ENCODE assay signal across 27 cellular contexts in the genomic region with DNA sequence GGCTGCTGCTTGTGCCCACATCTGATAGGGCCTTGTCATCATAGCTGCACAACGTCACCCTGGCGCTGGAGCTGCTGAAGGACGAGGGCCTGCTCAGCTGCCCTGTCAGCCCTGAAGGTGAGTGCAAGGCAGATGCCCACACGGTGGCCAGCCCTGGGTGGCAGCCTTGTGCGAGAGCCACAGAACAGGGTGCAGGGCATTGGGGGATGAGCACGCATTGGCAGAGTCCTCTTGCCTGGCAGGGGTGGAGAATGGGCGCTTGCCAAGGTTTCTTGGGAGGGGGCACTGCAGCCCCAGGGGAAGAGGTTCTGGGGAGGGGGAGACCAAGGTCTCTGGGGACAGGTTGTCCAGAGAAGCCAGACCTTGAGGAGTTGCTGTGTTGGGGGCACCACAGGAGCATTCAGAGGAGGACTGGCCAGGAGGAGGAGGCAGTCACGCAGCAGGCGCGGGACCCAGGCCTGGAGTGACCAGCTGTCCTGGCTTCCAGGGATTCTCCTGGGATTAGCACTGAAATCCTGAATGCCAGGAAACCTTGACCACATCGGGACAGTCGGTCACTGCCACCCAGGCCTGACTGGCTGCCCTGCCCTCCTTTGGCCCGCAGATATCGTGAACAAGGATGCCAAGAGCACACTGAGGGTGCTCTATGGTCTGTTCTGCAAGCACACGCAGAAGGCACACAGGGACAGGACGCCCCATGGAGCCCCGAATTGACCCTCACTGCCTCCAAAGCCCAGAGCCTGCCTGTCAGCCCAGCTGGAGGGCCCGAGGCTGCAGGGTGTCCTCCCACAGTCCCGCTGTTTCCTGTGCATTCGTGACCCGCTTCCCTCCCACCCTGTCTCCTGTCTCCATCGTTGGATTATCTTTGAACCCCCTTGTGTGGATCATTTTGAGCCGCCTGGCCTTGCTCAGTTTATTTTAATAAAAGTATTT. TPM values are rescaled to one million over a fixed set of nuclear protein-coding genes. Genes with fewer than 3 reads are reported as not detected.
A peak's percentile ranks its signal among the peaks of the same experiment; 100 is the strongest.
DNase-seq lines count a peak whose midpoint lies in the region; ATAC-seq and TF ChIP-seq lines count a peak whose summit lies in the region.
"Had no signal": no experiment of that assay in that cellular context is flagged by ENCODE, and none has a peak within 500 bp of the region (broad histone marks: within the 10 kb centered on the region; RNA-seq: fewer than 3 reads in every experiment).

No MANE protein-coding gene starts in this region.

- DNase-seq in natural killer cell treated with Interleukin-12 subunit alpha and Interleukin-12 subunit beta and Interleukin-15 and Interleukin-18, amount 100 ng/mL, for 72 hours (ENCODE audit: low spot score): peak; percentile 54
- DNase-seq in natural killer cell (no peak), osteoblast (ENCODE audit: insufficient read length, low spot score, missing footprints) (peak; percentile 42), MCF 10A (ENCODE audit: unreplicated experiment) (no peak)
- no peak for DNase-seq in effector memory CD8-positive, alpha-beta T cell
- DNase-seq: activated naive CD4-positive, alpha-beta T cell treated with Interleukin-2 at 50 U/mL for 16 hours; activated T-cell treated with anti-CD3 and anti-CD28 coated beads, Interleukin-2, amount 50 U/mL, for 48 hours; central memory CD4-positive, alpha-beta T cell; erythroblast; HFFc6; KG1; left ventricle myocardium inferior; MM.1S; NCI-H1105 treated with DMSO at 0.1 percent for 48 hours; NCI-H1930; NCI-H2171 treated with DMSO at 0.1 percent for 48 hours; NCI-H510A; SJCRH30; small intestine; stimulated activated naive CD4-positive, alpha-beta T cell had no signal

- POLR2A ChIA-PET in MCF 10A (lab: Yijun Ruan, JAX): no interaction called here

- no peak overlapping the region for H2AFZ ChIP-seq in osteoblast (ENCODE audit: low read length)

- H3K79me2 ChIP-seq in osteoblast (ENCODE audit: insufficient read depth, low read length): no peaks in the 10 kb centered on the region

- BruUV-seq in MCF 10A (replicated peaks; lab: Mats Ljungman, UMichigan): no TSS peak

- no peak overlapping the region for H3K4me2 ChIP-seq in osteoblast (ENCODE audit: insufficient read depth, low read length)

- no peaks in the 10 kb centered on the region for H3K27me3 Mint-ChIP-seq in natural killer cell treated with Interleukin-12 subunit alpha and Interleukin-12 subunit beta and Interleukin-15 and Interleukin-18, amount 100 ng/mL, for 72 hours
- no peaks in the 10 kb centered on the region for H3K27me3 Mint-ChIP-seq in natural killer cell (ENCODE audit: low read depth in 2 of 2)
- H3K27me3 Mint-ChIP-seq in effector memory CD8-positive, alpha-beta T cell: no peaks in the 10 kb centered on the region
- peaks cover 61% of the 10 kb centered on the region for H3K27me3 Mint-ChIP-seq in MCF 10A (ENCODE audit: insufficient read depth, unreplicated experiment)
- H3K27me3 Mint-ChIP-seq: activated B cell treated with CpG ODN at 0.5 μM for 24 hours; naive thymus-derived CD8-positive, alpha-beta T cell had no signal

- intact Hi-C loops in natural killer cell (cut with micrococcal nuclease) (no loop called here), MCF 10A (cut with micrococcal nuclease) (no loop called here)

- TF ChIP-seq CTCF in natural killer cell (IDR thresholded peaks at IDR 0.05) (no peak), osteoblast (IDR thresholded peaks at IDR 0.05; ENCODE audit: extremely low read depth, low read depth, low read length) (no peak), MCF 10A (IDR thresholded peaks at IDR 0.05; ENCODE audit: unreplicated experiment) (no peak)

- no peaks in the 10 kb centered on the region for H3K36me3 ChIP-seq in osteoblast (ENCODE audit: insufficient read depth, low read length)
- H3K36me3 ChIP-seq: adrenal gland, left ventricle myocardium inferior, SJCRH30 had no signal

- H3K27ac ChIP-seq in osteoblast (ENCODE audit: low read depth, low read length): no peak overlapping the region
- H3K27ac ChIP-seq: adrenal gland, left ventricle myocardium inferior, SJCRH30 had no signal

- CTCF ChIA-PET in MCF 10A (lab: Yijun Ruan, JAX): no interaction called here

- H3K4me1 Mint-ChIP-seq in natural killer cell treated with Interleukin-12 subunit alpha and Interleukin-12 subunit beta and Interleukin-15 and Interleukin-18, amount 100 ng/mL, for 72 hours (ENCODE audit: low read depth in 2 of 2): peaks cover 12 to 21% of the 10 kb centered on the region in 2 donors
- H3K4me1 Mint-ChIP-seq in natural killer cell (peaks cover 24 to 35% of the 10 kb centered on the region in 2 donors), MCF 10A (ENCODE audit: insufficient read depth, unreplicated experiment) (peaks cover 2% of the 10 kb centered on the region)
- H3K4me1 Mint-ChIP-seq in effector memory CD8-positive, alpha-beta T cell (ENCODE audit: low read depth in 2 of 2): peaks cover 13 to 22% of the 10 kb centered on the region in 2 donors

- peaks cover 7% of the 10 kb centered on the region for H3K9me3 Mint-ChIP-seq in natural killer cell treated with Interleukin-12 subunit alpha and Interleukin-12 subunit beta and Interleukin-15 and Interleukin-18, amount 100 ng/mL, for 72 hours
- H3K9me3 Mint-ChIP-seq in natural killer cell (peaks cover 3 to 11% of the 10 kb centered on the region in 2 donors), MCF 10A (ENCODE audit: unreplicated experiment) (peaks cover 13% of the 10 kb centered on the region)
- peaks cover 1 to 8% of the 10 kb centered on the region in 2 donors for H3K9me3 Mint-ChIP-seq in effector memory CD8-positive, alpha-beta T cell

- H4K20me1 ChIP-seq in osteoblast (ENCODE audit: insufficient read depth, low read length): no peaks in the 10 kb centered on the region

- no peaks in the 10 kb centered on the region for H3K9me3 ChIP-seq in osteoblast (ENCODE audit: low read depth, low read length)
- H3K9me3 ChIP-seq: adrenal gland, SJCRH30 had no signal

- no peak overlapping the region for H3K4me3 ChIP-seq in osteoblast (ENCODE audit: insufficient read depth, low read length)
- H3K4me3 ChIP-seq: adrenal gland, left ventricle myocardium inferior, SJCRH30 had no signal

- no peak overlapping the region for H3K4me3 Mint-ChIP-seq in natural killer cell treated with Interleukin-12 subunit alpha and Interleukin-12 subunit beta and Interleukin-15 and Interleukin-18, amount 100 ng/mL, for 72 hours
- no peak overlapping the region for H3K4me3 Mint-ChIP-seq in natural killer cell
- no peak overlapping the region for H3K4me3 Mint-ChIP-seq in effector memory CD8-positive, alpha-beta T cell
- H3K4me3 Mint-ChIP-seq in MCF 10A (ENCODE audit: unreplicated experiment): no peak overlapping the region
- H3K4me3 Mint-ChIP-seq: HFFc6; naive thymus-derived CD8-positive, alpha-beta T cell had no signal

- no peaks in the 10 kb centered on the region for H3K27me3 ChIP-seq in osteoblast (ENCODE audit: insufficient read depth, low read length)
- H3K27me3 ChIP-seq: adrenal gland had no signal

- peaks cover 14% of the 10 kb centered on the region for H3K36me3 Mint-ChIP-seq in natural killer cell treated with Interleukin-12 subunit alpha and Interleukin-12 subunit beta and Interleukin-15 and Interleukin-18, amount 100 ng/mL, for 72 hours
- peaks cover 22% of the 10 kb centered on the region for H3K36me3 Mint-ChIP-seq in natural killer cell
- H3K36me3 Mint-ChIP-seq in effector memory CD8-positive, alpha-beta T cell (ENCODE audit: insufficient read depth): peaks cover 19% of the 10 kb centered on the region
- H3K36me3 Mint-ChIP-seq in MCF 10A (ENCODE audit: insufficient read depth, unreplicated experiment): no peaks in the 10 kb centered on the region

- peaks cover 17% of the 10 kb centered on the region for H3K4me1 ChIP-seq in osteoblast (ENCODE audit: insufficient read depth, low read length)
- H3K4me1 ChIP-seq: adrenal gland, left ventricle myocardium inferior, SJCRH30 had no signal

- H3K27ac Mint-ChIP-seq in natural killer cell treated with Interleukin-12 subunit alpha and Interleukin-12 subunit beta and Interleukin-15 and Interleukin-18, amount 100 ng/mL, for 72 hours: no peak overlapping the region
- H3K27ac Mint-ChIP-seq in natural killer cell (peak overlapping the region in 1 of 2 donors; percentile 53), MCF 10A (ENCODE audit: low read depth, unreplicated experiment) (no peak overlapping the region)
- peak overlapping the region; percentile 20 to 68 for H3K27ac Mint-ChIP-seq in effector memory CD8-positive, alpha-beta T cell
- H3K27ac Mint-ChIP-seq: HFFc6 had no signal

- no peak for ATAC-seq in natural killer cell treated with Interleukin-12 subunit alpha and Interleukin-12 subunit beta and Interleukin-15 and Interleukin-18, amount 100 ng/mL, for 72 hours
- ATAC-seq in natural killer cell (no peak), GM18498 (IDR thresholded peaks at IDR 0.05; ENCODE audit: unreplicated experiment) (no peak), HG03342 (IDR thresholded peaks at IDR 0.05; ENCODE audit: unreplicated experiment) (no peak)
- ATAC-seq in effector memory CD8-positive, alpha-beta T cell (replicated peaks): no peak
- ATAC-seq: naive thymus-derived CD8-positive, alpha-beta T cell had no signal

RNA-seq across cellular contexts. Expression of a gene that starts 25.3 kb away (rescaled TPM):
- 10 to 100 TPM; 64.6 to 85.8 TPM for total RNA-seq in natural killer cell treated with Interleukin-12 subunit alpha and Interleukin-12 subunit beta and Interleukin-15 and Interleukin-18, amount 100 ng/mL, for 72 hours
- total RNA-seq in natural killer cell (100 to 1,000 TPM; 130 to 146 (median 131) TPM), osteoblast (1.1 and 1.5 TPM in 2 replicates), MCF 10A (2022) (0.23 TPM in 1 of 2 replicates, not detected in the other)
- total RNA-seq: G401, HFFc6, osteocyte, SJCRH30 had no signal

Comparison
In these comparisons a context has a peak if more than half of its experiments do, and no peak if none do; other contexts are left out.
1. DNase-seq: peak in natural killer cell treated with Interleukin-12 subunit alpha and Interleukin-12 subunit beta and Interleukin-15 and Interleukin-18, amount 100 ng/mL, for 72 hours (single experiment) and osteoblast (single experiment); none in natural killer cell (single experiment), effector memory CD8-positive, alpha-beta T cell (0 of 3) and MCF 10A (single experiment).
2. H3K27ac Mint-ChIP-seq: peak in effector memory CD8-positive, alpha-beta T cell (2 of 2); none in natural killer cell treated with Interleukin-12 subunit alpha and Interleukin-12 subunit beta and Interleukin-15 and Interleukin-18, amount 100 ng/mL, for 72 hours (0 of 2) and MCF 10A (single experiment).
3. RNA of a gene that starts 25.3 kb away (total RNA-seq): 130 to 146 TPM in natural killer cell and 64.6 to 85.8 TPM in natural killer cell treated with Interleukin-12 subunit alpha and Interleukin-12 subunit beta and Interleukin-15 and Interleukin-18, amount 100 ng/mL, for 72 hours; 1.1 to 1.5 TPM in osteoblast and 0.23 TPM in MCF 10A; every median in the first group is over 10 times any median in the second.